10 cellular contexts compared by ENCODE assay signal in genomic region chr6:124964764-124965105, GRCh38. TPM values are rescaled to one million over a fixed set of nuclear protein-coding genes. Genes with fewer than 3 reads are reported as not detected.
A peak's percentile ranks its signal among the peaks of the same experiment; 100 is the strongest.
DNase-seq lines count a peak whose midpoint lies in the region; ATAC-seq, FAIRE-seq and TF ChIP-seq lines count a peak whose summit lies in the region.
"Had no signal": no experiment of that assay in that cellular context is flagged by ENCODE, and none has a peak within 500 bp of the region (broad histone marks: within the 10 kb centered on the region; RNA-seq: fewer than 3 reads in every experiment).

No MANE protein-coding gene starts in this region.

- H3K4me3 ChIP-seq in HAP-1 (peak overlapping the region; percentile 53), K562 (peak overlapping the region; percentile 75), kidney (ENCODE audit: low read length in 2 of 2) (peak overlapping the region; percentile 52 to 62), skin epidermis (peak overlapping the region in 6 of 7 experiments; percentile 52 to 86 (median 74))

- peak overlapping the region; percentile 77 to 89 for H3K9ac ChIP-seq in K562 (ENCODE audit: insufficient read depth in 1 of 2, low read depth in 2 of 2, low read length in 2 of 2)
- no peak overlapping the region for H3K9ac ChIP-seq in kidney (ENCODE audit: low read length in 2 of 2)

- TF ChIP-seq POLR2A in K562 (conservative IDR thresholded peaks at IDR 0.05), result no peak

- no TSS peak for BruUV-seq in K562 (replicated peaks; lab: Mats Ljungman, UMichigan)

- DNase-seq in HAP-1 (ENCODE audit: low spot score in 2 of 2) (no peak), K562 (ENCODE audit: extremely low read depth in 1 of 4, low spot score in 3 of 4) (peak in 1 of 4 experiments; percentile 31), kidney (no peak), cerebellar nuclear complex (lab: John Stamatoyannopoulos, UW) (no peak)
- DNase-seq in naive thymus-derived CD8-positive, alpha-beta T cell, result no peak
- DNase-seq: activated CD4-positive, alpha-beta T cell treated with anti-CD3 and anti-CD28 coated beads for 36 hours; stimulated activated naive CD8-positive, alpha-beta T cell treated with anti-CD3 and anti-CD28 coated beads, Interleukin-15, amount 100 ng/mL, for 72 hours had no signal

- no peaks in the 10 kb centered on the region for H3K9me3 ChIP-seq in HAP-1
- H3K9me3 ChIP-seq in K562 (replicated peaks; ENCODE audit: control insufficient read depth, insufficient read depth, low read depth, low read length), result no peaks in the 10 kb centered on the region
- no peaks in the 10 kb centered on the region for H3K9me3 ChIP-seq in kidney (ENCODE audit: control insufficient read depth in 1 of 2, low read length in 2 of 2)

- no peak for TF ChIP-seq CTCF in K562 (IDR thresholded peaks at IDR 0.05 in 2 of 3, conservative IDR thresholded peaks at IDR 0.05 in 1 of 3; ENCODE audit: insufficient read depth in 2 of 3, low read depth in 1 of 3, low read length in 3 of 3)
- no peak for TF ChIP-seq CTCF in kidney (IDR thresholded peaks at IDR 0.05; ENCODE audit: borderline replicate concordance, extremely low read depth, insufficient read depth)

- no peak for TF ChIP-seq EP300 in K562 (IDR thresholded peaks at IDR 0.05; ENCODE audit: low read length)

- H3K27me3 Mint-ChIP-seq in naive thymus-derived CD8-positive, alpha-beta T cell, result peaks cover 35 to 58% (median 42%) of the 10 kb centered on the region in 5 donors

- H3K4me1 Mint-ChIP-seq in naive thymus-derived CD8-positive, alpha-beta T cell, result peaks cover 7 to 17% (median 14%) of the 10 kb centered on the region in 4 donors

- intact Hi-C loops in K562 (cut with micrococcal nuclease), result loop anchor here (1.0 to 10.0 kb wide), 6 partner anchors 50 to 820 kb away; partner anchors contain the start of genes HDDC2 and TPD52L1
- intact Hi-C loops in kidney (cut with DNase I), result no loop called here

- H3K4me2 ChIP-seq in K562 (ENCODE audit: insufficient read depth, low read length), result peak overlapping the region; percentile 93

- WGBS in K562 (ENCODE audit: insufficient coverage, low coverage, missing lambda C conversion rate), result 0% methylated on average over 3 of the region's 3 CpGs

- H3K4me1 ChIP-seq in HAP-1 (peaks cover 15% of the 10 kb centered on the region), K562 (replicated peaks in 1 of 2; ENCODE audit: control insufficient read depth in 2 of 2, insufficient read depth in 2 of 2, low read length in 2 of 2) (peaks cover 18 to 19% of the 10 kb centered on the region in 2 experiments; a peak in 4 of 5 replicates), kidney (ENCODE audit: control insufficient read depth in 1 of 2, insufficient read depth in 1 of 2, low read depth in 1 of 2, low read length in 2 of 2) (peaks cover 0 to 4% of the 10 kb centered on the region in 2 donors)

- POLR2A ChIA-PET in K562 (lab: Yijun Ruan, JAX), result interaction anchor here (0.6 to 1.8 kb wide), 4 partner anchors 8 to 188 kb away, joined by 3 to 5 read pairs (median 3); no protein-coding TSS in a partner anchor
- POLR2A ChIA-PET in naive thymus-derived CD8-positive, alpha-beta T cell (lab: Charles Lee), result no interaction called here

- peak overlapping the region; percentile 84 for H3K27ac ChIP-seq in K562 (ENCODE audit: extremely low read depth, low read depth, low read length)
- peak overlapping the region in 1 of 2 donors; percentile 61 for H3K27ac ChIP-seq in kidney (ENCODE audit: low read depth in 2 of 2, low read length in 2 of 2)
- H3K27ac ChIP-seq in skin epidermis, result peak overlapping the region in 17 of 21 experiments; percentile 18 to 98 (median 95)

- ATAC-seq in K562 (no peak), HG03378 (IDR thresholded peaks at IDR 0.05; ENCODE audit: unreplicated experiment) (no peak), HG02642 (IDR thresholded peaks at IDR 0.05; ENCODE audit: poor library complexity, unreplicated experiment) (no peak)
- no peak for ATAC-seq in naive thymus-derived CD8-positive, alpha-beta T cell
- ATAC-seq: activated CD4-positive, alpha-beta T cell treated with anti-CD3 and anti-CD28 coated beads for 36 hours; stimulated activated naive CD8-positive, alpha-beta T cell treated with anti-CD3 and anti-CD28 coated beads, Interleukin-15, amount 100 ng/mL, for 72 hours had no signal

- H3K36me3 ChIP-seq in HAP-1 (replicated peaks) (no peaks in the 10 kb centered on the region), K562 (ENCODE audit: control insufficient read depth, insufficient read depth, low read length) (peaks cover 33% of the 10 kb centered on the region), kidney (ENCODE audit: control insufficient read depth in 1 of 2, insufficient read depth in 2 of 2, low read length in 2 of 2) (no peaks in the 10 kb centered on the region)

- H3K27me3 ChIP-seq in HAP-1 (ENCODE audit: low read depth), result no peaks in the 10 kb centered on the region; the same call in 1 of the 2 replicates
- H3K27me3 ChIP-seq in K562 (ENCODE audit: control insufficient read depth in 2 of 2, insufficient read depth in 2 of 2, low read length in 2 of 2), result no peaks in the 10 kb centered on the region

- H3K4me3 Mint-ChIP-seq in naive thymus-derived CD8-positive, alpha-beta T cell, result no peak overlapping the region
- H3K4me3 Mint-ChIP-seq: activated CD4-positive, alpha-beta T cell treated with anti-CD3 and anti-CD28 coated beads for 36 hours had no signal

- H3K9me1 ChIP-seq in K562 (ENCODE audit: control insufficient read depth, insufficient read depth, low read length), result no peaks in the 10 kb centered on the region

- no peaks in the 10 kb centered on the region for H4K20me1 ChIP-seq in K562 (replicated peaks; ENCODE audit: control insufficient read depth, insufficient read depth, low read length)

- no peak overlapping the region for H3K27ac Mint-ChIP-seq in naive thymus-derived CD8-positive, alpha-beta T cell
- H3K27ac Mint-ChIP-seq: activated CD4-positive, alpha-beta T cell treated with anti-CD3 and anti-CD28 coated beads for 36 hours; stimulated activated naive CD8-positive, alpha-beta T cell treated with anti-CD3 and anti-CD28 coated beads, Interleukin-15, amount 100 ng/mL, for 72 hours had no signal

- CTCF ChIA-PET in K562 (lab: Yijun Ruan, JAX; ENCODE audit: low intra/inter-chr PET ratio), result no interaction called here

- TF ChIP-seq RAD21 in K562 (CRISPR knock-in tag; conservative IDR thresholded peaks at IDR 0.05 in 1 of 2, IDR thresholded peaks at IDR 0.05 in 1 of 2), result no peak

- peaks cover 86% of the 10 kb centered on the region for H3K79me2 ChIP-seq in K562 (ENCODE audit: control insufficient read depth, insufficient read depth, low read length)

- H3K36me3 Mint-ChIP-seq in naive thymus-derived CD8-positive, alpha-beta T cell, result no peaks in the 10 kb centered on the region

- peaks cover 0 to 2% (median 0%) of the 10 kb centered on the region in 9 donors for H3K9me3 Mint-ChIP-seq in naive thymus-derived CD8-positive, alpha-beta T cell
- H3K9me3 Mint-ChIP-seq: stimulated activated naive CD8-positive, alpha-beta T cell treated with anti-CD3 and anti-CD28 coated beads, Interleukin-15, amount 100 ng/mL, for 72 hours had no signal

- H2AFZ ChIP-seq in K562 (ENCODE audit: low read depth, low read length), result no peak overlapping the region

- no peak for FAIRE-seq in K562 (lab: Jason Lieb, UNC)
- FAIRE-seq in kidney (lab: Jason Lieb, UNC), result no peak

- in situ Hi-C loops in HAP-1 (cut with MboI; ENCODE audit: low sequenced_read_pairs), result no loop called here
- in situ Hi-C loops in K562 (cut with MboI), result no loop called here

TF ChIP-seq in K562, 482 proteins besides CTCF, POLR2A, EP300 and RAD21 (continues in another document):
- TF ChIP-seq UBTF (IDR thresholded peaks at IDR 0.05; ENCODE audit: borderline replicate concordance in 1 of 2, low read depth in 2 of 2, low read length in 2 of 2) (0 out of 4 replicates have a peak, but pooled peaks of 1 of the 2 experiments have one; percentile 6), KAT7 (CRISPR knock-in tag; IDR thresholded peaks at IDR 0.05; ENCODE audit: borderline replicate concordance) (0 out of 2 replicates have a peak, but pooled peaks have one; percentile 6)

RNA-seq across cellular contexts. Expression of gene RNF217, which starts 2.5 kb away (rescaled TPM):
- 38.7 and 108 TPM in 2 replicates for total RNA-seq in K562 (2011; cell fraction: chromatin; rRNA removed; ENCODE audit: low replicate concordance)
- total RNA-seq in K562 (2011; cell fraction: nucleolus; rRNA removed), result 21.5 and 25.4 TPM in 2 replicates
- total RNA-seq in K562 (2011; cell fraction: nucleoplasm; rRNA removed), result 49.3 and 95.0 TPM in 2 replicates
- total RNA-seq in K562 (2014; rRNA removed) (11.8 and 13.8 TPM in 2 replicates), K562 (2014; rRNA removed; fragmentation: Illumina TruSeq; extraction: Trizol) (18.7 and 20.6 TPM in 2 replicates), K562 (2015; rRNA removed; fragmentation: Illumina TruSeq; extraction: Trizol) (14.4 TPM in 2 replicates), K562 (2021) (25.6 and 26.5 TPM in 2 replicates), kidney (18.7 TPM)
- polyA plus RNA-seq in K562 (2011; rRNA removed) (20.3 and 25.0 TPM in 2 replicates), K562 (2014; fragmentation: Illumina TruSeq; extraction: Trizol) (10.9 and 12.0 TPM in 2 replicates), K562 (2014; fragmentation: Nextera tagmentation; extraction: Ambion mirVana) (1 to 10 TPM; 2.9 to 4.0 TPM), K562 (2014; rRNA removed) (6.4 and 9.6 TPM in 2 replicates), kidney (ENCODE audit: insufficient read depth, low read depth, low replicate concordance) (3.1 TPM)
- 5.9 and 15.0 TPM in 2 replicates for polyA plus RNA-seq in K562 (2011; cell fraction: cytosol; rRNA removed)
- 58.9 and 61.8 TPM in 2 replicates for polyA plus RNA-seq in K562 (2011; cell fraction: nucleus; rRNA removed)
- 5.7 and 11.9 TPM in 2 replicates for polyA plus RNA-seq in K562 (2012)
- polyA minus RNA-seq in K562 (2011; rRNA and poly(A)+ RNA removed), result 77.9 and 82.9 TPM in 2 replicates
- polyA minus RNA-seq in K562 (2011; cell fraction: cytosol; rRNA and poly(A)+ RNA removed), result 30.2 and 36.7 TPM in 2 replicates
- 49.7 and 70.3 TPM in 2 replicates for polyA minus RNA-seq in K562 (2011; cell fraction: nucleus; rRNA and poly(A)+ RNA removed)
- total RNA-seq in naive thymus-derived CD8-positive, alpha-beta T cell, result not detected
- polyA plus RNA-seq in naive thymus-derived CD8-positive, alpha-beta T cell, result under 1 TPM in 1 of 3 donors, not detected in 2; 0.05 TPM

Comparison
In these comparisons a context has a peak if more than half of its experiments do, and no peak if none do; other contexts are left out.
1. H3K9ac ChIP-seq: peak in K562 (2 of 2); none in kidney (0 of 2).
2. RNA of gene RNF217, which starts 2.5 kb away (total RNA-seq): 18.7 TPM in kidney (single experiment) and 11.8 to 108 TPM in K562; not detected in naive thymus-derived CD8-positive, alpha-beta T cell; every median in the first group is over 10 times any median in the second.
3. Peak in every context shown above with its lines, with median percentiles within 50 percentile points of each other: H3K4me3 ChIP-seq.